ENCODE assay signal across 29 cellular contexts in the genomic region with DNA sequence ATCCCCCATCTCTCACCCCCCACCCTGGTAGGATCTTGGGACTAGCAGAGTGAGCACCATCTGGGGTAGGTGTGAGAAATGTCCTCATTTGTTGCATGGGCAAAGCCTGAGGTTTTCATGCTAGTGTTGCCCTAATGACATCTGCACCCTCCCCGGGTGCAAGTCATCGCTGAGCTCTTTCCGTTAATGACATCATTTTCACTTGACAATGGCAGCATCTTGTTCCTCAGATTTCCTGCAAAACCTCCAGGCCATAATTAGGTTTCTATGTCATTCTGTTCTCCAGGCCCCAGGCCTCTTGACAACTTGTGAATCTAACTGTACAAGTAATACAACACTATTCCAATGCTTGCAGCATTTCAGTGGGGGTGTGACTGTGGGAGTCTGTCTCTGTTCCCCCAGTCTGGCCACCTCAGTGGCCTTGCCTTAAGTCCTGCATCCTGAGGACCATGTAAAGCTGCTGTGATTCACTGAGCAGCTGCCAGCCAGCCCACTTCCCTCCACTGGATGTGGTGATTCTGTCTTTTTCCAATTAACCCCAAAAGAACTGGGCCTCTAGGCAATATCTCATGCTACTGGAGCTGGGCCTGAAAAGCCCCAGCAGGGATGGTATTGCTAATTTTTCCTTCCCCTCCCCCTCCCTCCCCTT. TPM values are rescaled to one million over a fixed set of nuclear protein-coding genes. Genes with fewer than 3 reads are reported as not detected.
DNase-seq lines count a peak whose midpoint lies in the region; ATAC-seq and TF ChIP-seq lines count a peak whose summit lies in the region.
"Had no signal": no experiment of that assay in that cellular context is flagged by ENCODE, and none has a peak within 500 bp of the region (broad histone marks: within the 10 kb centered on the region; RNA-seq: fewer than 3 reads in every experiment).

No MANE protein-coding gene starts in this region.

- H3K9me3 Mint-ChIP-seq in HFFc6 (no peaks in the 10 kb centered on the region), WTC11 (peaks cover 13% of the 10 kb centered on the region)
- H3K9me3 Mint-ChIP-seq: activated naive CD8-positive, alpha-beta T cell treated with anti-CD3 and anti-CD28 coated beads, Interleukin-2, amount 50 U/mL, for 24 hours; T-helper 2 cell treated with Interferon-gamma antibody and Interleukin-4, amounts not matched to agents 5 μg/mL and 100 μg/mL, for 36 hours had no signal

- TF ChIP-seq EP300 in sigmoid colon (IDR thresholded peaks at IDR 0.05), result no peak

- H3K27me3 ChIP-seq in sigmoid colon (no peaks in the 10 kb centered on the region), uterus (no peaks in the 10 kb centered on the region)
- H3K27me3 ChIP-seq: suprapubic skin, vagina had no signal

- no peak overlapping the region for H3K27ac ChIP-seq in sigmoid colon
- H3K27ac ChIP-seq in uterus, result no peak overlapping the region
- H3K27ac ChIP-seq: left ventricle myocardium inferior, prostate gland, suprapubic skin, vagina had no signal

- TF ChIP-seq POLR2A in sigmoid colon (IDR thresholded peaks at IDR 0.05) (no peak), uterus (IDR thresholded peaks at IDR 0.05) (no peak)

- H3K36me3 ChIP-seq in sigmoid colon, result no peaks in the 10 kb centered on the region
- no peaks in the 10 kb centered on the region for H3K36me3 ChIP-seq in uterus
- H3K36me3 ChIP-seq: HAP-1, left ventricle myocardium inferior, prostate gland, vagina had no signal

- peaks cover 1% of the 10 kb centered on the region; the same call in 1 of the 2 replicates for H3K27me3 Mint-ChIP-seq in HFFc6 (ENCODE audit: insufficient read depth)
- H3K27me3 Mint-ChIP-seq in WTC11 (ENCODE audit: low read depth), result no peaks in the 10 kb centered on the region; the same call in 1 of the 2 replicates
- H3K27me3 Mint-ChIP-seq: activated CD4-positive, alpha-beta T cell treated with anti-CD3 and anti-CD28 coated beads, Interleukin-2, amount 10 ng/mL, durations not matched to agents 24 days and 14 days; stimulated activated naive B cell treated with anti-CD40 and anti-IgM and Interleukin-4, amounts not matched to agents 10 μg/mL and 1 μg/mL and 100 μg/mL, for 72 hours had no signal

- H3K4me3 ChIP-seq in sigmoid colon (no peak overlapping the region), uterus (no peak overlapping the region)
- H3K4me3 ChIP-seq: HAP-1, left ventricle myocardium inferior, prostate gland, suprapubic skin, vagina had no signal

- H3K27ac Mint-ChIP-seq in HFFc6 (no peak overlapping the region), WTC11 (no peak overlapping the region)
- H3K27ac Mint-ChIP-seq: activated CD4-positive, alpha-beta T cell treated with anti-CD3 and anti-CD28 coated beads, Interleukin-2, amount 10 ng/mL, durations not matched to agents 24 days and 14 days; activated naive CD8-positive, alpha-beta T cell treated with anti-CD3 and anti-CD28 coated beads, Interleukin-2, amount 50 U/mL, for 24 hours; naive thymus-derived CD4-positive, alpha-beta T cell; T-helper 2 cell treated with Interferon-gamma antibody and Interleukin-4, amounts not matched to agents 5 μg/mL and 100 μg/mL, for 36 hours had no signal

- ATAC-seq in WTC11 (no peak), GM19395 (IDR thresholded peaks at IDR 0.05; ENCODE audit: unreplicated experiment) (no peak)
- ATAC-seq: activated naive CD8-positive, alpha-beta T cell treated with anti-CD3 and anti-CD28 coated beads, Interleukin-2, amount 50 U/mL, for 24 hours; activated T-cell treated with anti-CD3 and anti-CD28 coated beads, Interleukin-2, amount 50 U/mL, for 4 hours; naive thymus-derived CD4-positive, alpha-beta T cell; stimulated activated naive B cell treated with anti-CD40 and anti-IgM and Interleukin-4, amounts not matched to agents 10 μg/mL and 1 μg/mL and 100 μg/mL, for 72 hours had no signal

- POLR2A ChIA-PET in WTC11 (lab: Charles Lee), result no interaction called here

- no peak for TF ChIP-seq CTCF in HFFc6 (IDR thresholded peaks at IDR 0.05)
- no peak for TF ChIP-seq CTCF in sigmoid colon (IDR thresholded peaks at IDR 0.05)
- TF ChIP-seq CTCF in WTC11 (IDR thresholded peaks at IDR 0.05), result no peak
- no peak for TF ChIP-seq CTCF in uterus (IDR thresholded peaks at IDR 0.05)

- H3K4me1 Mint-ChIP-seq in HFFc6 (ENCODE audit: low read depth) (peaks cover 17% of the 10 kb centered on the region), WTC11 (peaks cover 9% of the 10 kb centered on the region; the same call in 1 of the 2 replicates)
- H3K4me1 Mint-ChIP-seq: activated CD4-positive, alpha-beta T cell treated with anti-CD3 and anti-CD28 coated beads, Interleukin-2, amount 10 ng/mL, durations not matched to agents 24 days and 14 days; activated naive CD8-positive, alpha-beta T cell treated with anti-CD3 and anti-CD28 coated beads, Interleukin-2, amount 50 U/mL, for 24 hours; naive thymus-derived CD4-positive, alpha-beta T cell had no signal

- CTCF ChIA-PET in WTC11 (lab: Charles Lee), result interaction anchor here (7.0 kb wide), 1 partner anchor 64 kb away, joined by 557 read pairs; no protein-coding TSS in a partner anchor

- peaks cover 0 to 4% (median 0%) of the 10 kb centered on the region in 4 donors for H3K4me1 ChIP-seq in sigmoid colon
- H3K4me1 ChIP-seq in uterus, result no peaks in the 10 kb centered on the region
- H3K4me1 ChIP-seq: HAP-1, prostate gland had no signal

- H3K36me3 Mint-ChIP-seq in HFFc6 (ENCODE audit: low read depth) (no peaks in the 10 kb centered on the region), WTC11 (no peaks in the 10 kb centered on the region)
- H3K36me3 Mint-ChIP-seq: stimulated activated naive B cell treated with anti-CD40 and anti-IgM and Interleukin-4, amounts not matched to agents 10 μg/mL and 1 μg/mL and 100 μg/mL, for 72 hours had no signal

- H3K4me3 Mint-ChIP-seq in HFFc6, result no peak overlapping the region
- no peak overlapping the region for H3K4me3 Mint-ChIP-seq in WTC11
- H3K4me3 Mint-ChIP-seq: activated CD4-positive, alpha-beta T cell treated with anti-CD3 and anti-CD28 coated beads, Interleukin-2, amount 10 ng/mL, durations not matched to agents 24 days and 14 days; activated naive CD8-positive, alpha-beta T cell treated with anti-CD3 and anti-CD28 coated beads, Interleukin-2, amount 50 U/mL, for 24 hours; activated T-cell treated with anti-CD3 and anti-CD28 coated beads, Interleukin-2, amount 50 U/mL, for 4 hours; naive thymus-derived CD4-positive, alpha-beta T cell; stimulated activated naive B cell treated with anti-CD40 and anti-IgM and Interleukin-4, amounts not matched to agents 10 μg/mL and 1 μg/mL and 100 μg/mL, for 72 hours; T-helper 2 cell treated with Interferon-gamma antibody and Interleukin-4, amounts not matched to agents 5 μg/mL and 100 μg/mL, for 36 hours had no signal

- intact Hi-C loops in sigmoid colon (cut with DNase I) (loop anchor here (5.0 kb wide), 1 partner anchor 127 kb away; no protein-coding TSS in a partner anchor), uterus (cut with DNase I; ENCODE audit: low total_unique reads) (loop anchor here (10.0 kb wide), 1 partner anchor 124 kb away; no protein-coding TSS in a partner anchor)

- DNase-seq in NCI-H2227 (lab: John Stamatoyannopoulos, UW; ENCODE audit: unreplicated experiment) (peak; percentile 15), NCI-H2227 treated with DMSO at 0.1 percent for 48 hours (lab: John Stamatoyannopoulos, UW) (no peak), HFFc6 (peak; percentile 17), SK-N-DZ (ENCODE audit: low spot score) (peak; percentile 30), sigmoid colon (peak; percentile 26), WTC11 (ENCODE audit: low spot score) (no peak), uterus (no peak)
- DNase-seq: activated CD4-positive, alpha-beta T cell treated with anti-CD3 and anti-CD28 coated beads, Interleukin-2, amount 10 ng/mL, durations not matched to agents 24 days and 14 days; activated naive CD8-positive, alpha-beta T cell treated with anti-CD3 and anti-CD28 coated beads, Interleukin-2, amount 50 U/mL, for 24 hours; activated T-cell treated with anti-CD3 and anti-CD28 coated beads, Interleukin-2, amount 50 U/mL, for 4 hours; DND-41; KG1; left ventricle myocardium inferior; MM.1S; naive thymus-derived CD4-positive, alpha-beta T cell; NCI-H1436 treated with DMSO at 0.1 percent for 48 hours; NCI-H2171; NCI-H526 treated with DMSO at 0.1 percent for 48 hours; stimulated activated CD4-positive, alpha-beta T cell treated with anti-CD3 and anti-CD28 coated beads, Interleukin-15, amount 100 ng/mL, for 24 hours; stimulated activated naive B cell treated with anti-CD40 and anti-IgM and Interleukin-4, amounts not matched to agents 10 μg/mL and 1 μg/mL and 100 μg/mL, for 72 hours had no signal

- 77 to 80% methylated on average over 3 of the region's 3 CpGs for WGBS in sigmoid colon, 2 donors

- H3K9me3 ChIP-seq in sigmoid colon (no peaks in the 10 kb centered on the region), uterus (no peaks in the 10 kb centered on the region)
- H3K9me3 ChIP-seq: HAP-1, left ventricle myocardium inferior, prostate gland, suprapubic skin, vagina had no signal

RNA-seq across cellular contexts. Expression of gene RAB7B, which starts 22.9 kb away (rescaled TPM):
- 1 to 10 TPM; 2.6 to 6.6 (median 5.3) TPM for total RNA-seq in HFFc6 (2021; fragmentation: NEBNext Ultra II Directional; extraction: Animal tissue kit (Norgen Biotek cat#: 25700))
- polyA plus RNA-seq in SK-N-DZ (2014; cell fraction: cytosol; rRNA removed), result not detected in 2 replicates
- not detected in 2 replicates for polyA plus RNA-seq in SK-N-DZ (2014; cell fraction: nucleus; rRNA removed)
- total RNA-seq in sigmoid colon (1 to 10 TPM in 3 of 4 donors, under 1 TPM in 1; 0.27 to 5.3 (median 2.0) TPM), WTC11 (2021) (not detected in 3 replicates), uterus (10 to 100 TPM in 2 of 4 donors, 1 to 10 TPM in 1, under 1 TPM in 1; 0.26 to 22.5 (median 8.0) TPM)
- 1 to 10 TPM in 2 of 3 donors, under 1 TPM in 1; 0.69 to 2.1 (median 1.2) TPM for polyA plus RNA-seq in sigmoid colon
- total RNA-seq: activated CD4-positive, alpha-beta T cell treated with anti-CD3 and anti-CD28 coated beads, Interleukin-2, amount 10 ng/mL, durations not matched to agents 24 days and 14 days had no signal
- polyA plus RNA-seq: naive thymus-derived CD4-positive, alpha-beta T cell had no signal

RNA-seq across cellular contexts. Expression of gene SLC26A9, which starts 37.0 kb away (rescaled TPM):
- total RNA-seq in HFFc6 (2021; fragmentation: NEBNext Ultra II Directional; extraction: Animal tissue kit (Norgen Biotek cat#: 25700)), result not detected
- not detected in 2 replicates for polyA plus RNA-seq in SK-N-DZ (2014; cell fraction: cytosol; rRNA removed)
- polyA plus RNA-seq in SK-N-DZ (2014; cell fraction: nucleus; rRNA removed), result not detected in 2 replicates
- total RNA-seq in sigmoid colon (not detected), WTC11 (2021) (0.05 to 0.15 TPM in 2 of 3 replicates, not detected in the other), uterus (not detected)
- polyA plus RNA-seq in sigmoid colon, result under 1 TPM in 1 of 3 donors, not detected in 2; 0.60 TPM
- total RNA-seq: A673; activated CD4-positive, alpha-beta T cell treated with anti-CD3 and anti-CD28 coated beads, Interleukin-2, amount 10 ng/mL, durations not matched to agents 24 days and 14 days; activated T-cell treated with anti-CD3 and anti-CD28 coated beads, Interleukin-2, amount 50 U/mL, for 4 hours; cerebellum; fibroblast of lung; naive thymus-derived CD4-positive, alpha-beta T cell had no signal
- polyA plus RNA-seq: fibroblast of lung; naive thymus-derived CD4-positive, alpha-beta T cell had no signal

RNA-seq across cellular contexts. Expression of gene CTSE, which starts 43.4 kb away (rescaled TPM):
- total RNA-seq in HFFc6 (2021; fragmentation: NEBNext Ultra II Directional; extraction: Animal tissue kit (Norgen Biotek cat#: 25700)), result not detected
- polyA plus RNA-seq in SK-N-DZ (2014; cell fraction: cytosol; rRNA removed), result not detected in 2 replicates
- polyA plus RNA-seq in SK-N-DZ (2014; cell fraction: nucleus; rRNA removed), result not detected in 2 replicates
- total RNA-seq in sigmoid colon (not detected), WTC11 (2021) (0.09 to 0.17 TPM in 2 of 3 replicates, not detected in the other), uterus (under 1 TPM in 1 of 4 donors, not detected in 3; 0.21 TPM)
- polyA plus RNA-seq in sigmoid colon, result 1 to 10 TPM; 4.4 to 9.0 (median 8.6) TPM
- total RNA-seq: activated CD4-positive, alpha-beta T cell treated with anti-CD3 and anti-CD28 coated beads, Interleukin-2, amount 10 ng/mL, durations not matched to agents 24 days and 14 days; cerebellum; fibroblast of lung; left ventricle myocardium inferior; naive thymus-derived CD4-positive, alpha-beta T cell; prostate gland; suprapubic skin; vagina had no signal
- polyA plus RNA-seq: fibroblast of lung; naive thymus-derived CD4-positive, alpha-beta T cell had no signal

Comparison
In these comparisons a context has a peak if more than half of its experiments do, and no peak if none do; other contexts are left out.
1. DNase-seq: peak in NCI-H2227 (single experiment), HFFc6 (single experiment), SK-N-DZ (single experiment) and sigmoid colon (single experiment); none in NCI-H2227 treated with DMSO at 0.1 percent for 48 hours (single experiment), WTC11 (single experiment) and uterus (0 of 2).